ENCODE assay signal across 14 cellular contexts in genomic region chr20:37376324-37376723, GRCh38. TPM values are rescaled to one million over a fixed set of nuclear protein-coding genes. Genes with fewer than 3 reads are reported as not detected.
DNase-seq lines count a peak whose midpoint lies in the region; ATAC-seq and TF ChIP-seq lines count a peak whose summit lies in the region.
"Had no signal": no experiment of that assay in that cellular context is flagged by ENCODE, and none has a peak within 500 bp of the region (broad histone marks: within the 10 kb centered on the region; RNA-seq: fewer than 3 reads in every experiment).

No MANE protein-coding gene starts in this region.

- peaks cover 9% of the 10 kb centered on the region for H3K79me1 ChIP-seq in trophoblast cell (ENCODE audit: low read length)

- no peak overlapping the region for H3K14ac ChIP-seq in trophoblast cell (ENCODE audit: low read length)

- H3K4me1 ChIP-seq in RWPE2 (ENCODE audit: insufficient read depth, poor library complexity, severe bottlenecking) (peaks cover 25% of the 10 kb centered on the region), trophoblast cell (ENCODE audit: control insufficient read depth in 1 of 2, insufficient read depth in 2 of 2, low read length in 2 of 2) (peaks cover 10 to 19% of the 10 kb centered on the region in 2 experiments), upper lobe of right lung (no peaks in the 10 kb centered on the region), BE2C (no peaks in the 10 kb centered on the region)

- H3K27me3 Mint-ChIP-seq in CD14-positive monocyte (ENCODE audit: low read depth in 3 of 3) = peaks cover 0 to 2% (median 0%) of the 10 kb centered on the region in 3 donors
- H3K27me3 Mint-ChIP-seq: CD8-positive, alpha-beta memory T cell; IgD-negative memory B cell had no signal

- no peaks in the 10 kb centered on the region for H3K9me3 Mint-ChIP-seq in CD14-positive monocyte
- H3K9me3 Mint-ChIP-seq: CD8-positive, alpha-beta memory T cell; IgD-negative memory B cell had no signal

- intact Hi-C loops in CD14-positive monocyte (cut with micrococcal nuclease) (no loop called here), upper lobe of right lung (cut with DNase I) (no loop called here)

- no peak overlapping the region for H2AK5ac ChIP-seq in trophoblast cell (ENCODE audit: low read length)

- no peak overlapping the region for H3K27ac Mint-ChIP-seq in CD14-positive monocyte

- no peak overlapping the region for H3K4me2 ChIP-seq in trophoblast cell (ENCODE audit: low read length)

- H3K23ac ChIP-seq in trophoblast cell (ENCODE audit: low read length) = no peak overlapping the region

- no peak overlapping the region for H4K91ac ChIP-seq in trophoblast cell (ENCODE audit: low read depth, low read length)

- H3K27me3 ChIP-seq in RWPE2 (ENCODE audit: insufficient read depth, poor library complexity, severe bottlenecking) (no peaks in the 10 kb centered on the region), trophoblast cell (ENCODE audit: insufficient read depth, low read length) (no peaks in the 10 kb centered on the region), upper lobe of right lung (no peaks in the 10 kb centered on the region), BE2C (no peaks in the 10 kb centered on the region)

- H3K4me3 ChIP-seq in RWPE2 (ENCODE audit: severe bottlenecking) (no peak overlapping the region), trophoblast cell (ENCODE audit: low read depth, low read length) (no peak overlapping the region), upper lobe of right lung (no peak overlapping the region), BE2C (ENCODE audit: low read depth, low read length) (no peak overlapping the region)
- H3K4me3 ChIP-seq: GM23248 had no signal

- H2BK12ac ChIP-seq in trophoblast cell (ENCODE audit: low read length) = no peak overlapping the region

- H4K12ac ChIP-seq in trophoblast cell (ENCODE audit: low read depth, low read length) = no peak overlapping the region

- DNase-seq in CD14-positive monocyte (ENCODE audit: low spot score) (peak; percentile 21), RWPE2 (ENCODE audit: low spot score) (peak; percentile 57), trophoblast cell (no peak), upper lobe of right lung (peak; percentile 22), BE2C (no peak)
- DNase-seq: CD8-positive, alpha-beta memory T cell; DND-41; GDM1; GM23248 had no signal

- WGBS in trophoblast cell (ENCODE audit: extremely low coverage, insufficient coverage, insufficient read length) = no CpG with 5 or more reads among the region's 4 CpGs

- no peak overlapping the region for H4K8ac ChIP-seq in trophoblast cell (ENCODE audit: low read depth, low read length)

- no peak overlapping the region for H2BK120ac ChIP-seq in trophoblast cell (ENCODE audit: insufficient read depth, low read length, poor library complexity)

- no peaks in the 10 kb centered on the region for H3K9me3 ChIP-seq in RWPE2 (ENCODE audit: severe bottlenecking)
- H3K9me3 ChIP-seq in trophoblast cell (ENCODE audit: insufficient read depth, low read depth, low read length) = peaks cover 2% of the 10 kb centered on the region
- no peaks in the 10 kb centered on the region for H3K9me3 ChIP-seq in upper lobe of right lung
- no peaks in the 10 kb centered on the region for H3K9me3 ChIP-seq in BE2C
- H3K9me3 ChIP-seq: Caco-2 had no signal

- no peak overlapping the region for H2AFZ ChIP-seq in trophoblast cell (ENCODE audit: insufficient read depth, low read length, poor library complexity)
- H2AFZ ChIP-seq: GM23248 had no signal

- H3K27ac ChIP-seq in RWPE2 (ENCODE audit: poor library complexity, severe bottlenecking) = peak overlapping the region; percentile 73
- H3K27ac ChIP-seq in trophoblast cell (ENCODE audit: low read depth, low read length) = no peak overlapping the region
- H3K27ac ChIP-seq in upper lobe of right lung = no peak overlapping the region
- H3K27ac ChIP-seq: GM23248 had no signal

- no peak for ATAC-seq in RWPE2 (ENCODE audit: low read depth)
- no peak for ATAC-seq in upper lobe of right lung
- no peak for ATAC-seq in HG03135 (IDR thresholded peaks at IDR 0.05; ENCODE audit: unreplicated experiment)
- ATAC-seq in GM18520 (IDR thresholded peaks at IDR 0.05; ENCODE audit: unreplicated experiment) = no peak
- ATAC-seq: HCT116 had no signal

- H3K4me3 Mint-ChIP-seq in CD14-positive monocyte = no peak overlapping the region
- H3K4me3 Mint-ChIP-seq: CD8-positive, alpha-beta memory T cell; IgD-negative memory B cell had no signal

- H3K4ac ChIP-seq in trophoblast cell (ENCODE audit: low read depth, low read length) = peak overlapping the region; percentile 93

- peaks cover 36% of the 10 kb centered on the region for H3K4me1 Mint-ChIP-seq in CD14-positive monocyte

- H3K36me3 Mint-ChIP-seq in CD14-positive monocyte = peaks cover 22 to 42% of the 10 kb centered on the region in 2 donors

- H3K18ac ChIP-seq in trophoblast cell (ENCODE audit: low read length) = no peak overlapping the region

- H2BK5ac ChIP-seq in trophoblast cell (ENCODE audit: low read depth, low read length, poor library complexity) = no peak overlapping the region

- peaks cover 36% of the 10 kb centered on the region for H3K79me2 ChIP-seq in trophoblast cell (ENCODE audit: control insufficient read depth, insufficient read depth, low read length, poor library complexity)

- no peak overlapping the region for H3K9ac ChIP-seq in trophoblast cell (ENCODE audit: low read length)
- H3K9ac ChIP-seq: GM23248 had no signal

- TF ChIP-seq CTCF in CD14-positive monocyte (IDR thresholded peaks at IDR 0.05) (no peak), RWPE2 (IDR thresholded peaks at IDR 0.05; ENCODE audit: poor library complexity, severe bottlenecking) (no peak), upper lobe of right lung (IDR thresholded peaks at IDR 0.05) (no peak), BE2C (IDR thresholded peaks at IDR 0.05; ENCODE audit: low read depth, low read length) (no peak)

- H3K36me3 ChIP-seq in RWPE2 (ENCODE audit: low read depth) = peaks cover 80% of the 10 kb centered on the region
- peaks cover 48 to 54% of the 10 kb centered on the region in 2 experiments for H3K36me3 ChIP-seq in trophoblast cell (ENCODE audit: control insufficient read depth in 1 of 2, insufficient read depth in 2 of 2, low read length in 2 of 2)
- no peaks in the 10 kb centered on the region for H3K36me3 ChIP-seq in upper lobe of right lung
- no peaks in the 10 kb centered on the region for H3K36me3 ChIP-seq in BE2C

RNA-seq across cellular contexts. Expression of gene SRC, which starts 30.4 kb away (rescaled TPM):
- 1 to 10 TPM; 4.9 to 6.8 TPM for polyA plus RNA-seq in CD14-positive monocyte
- 188 and 198 TPM in 2 replicates for polyA plus RNA-seq in trophoblast cell (2013)
- 64.0 TPM for total RNA-seq in upper lobe of right lung
- 12.5 TPM for polyA plus RNA-seq in BE2C (2012; ENCODE audit: insufficient read depth, insufficient read length, low read depth)

Comparison
In these comparisons a context has a peak if more than half of its experiments do, and no peak if none do; other contexts are left out.
1. DNase-seq: peak in CD14-positive monocyte (single experiment), RWPE2 (single experiment) and upper lobe of right lung (single experiment); none in trophoblast cell (0 of 2) and BE2C (single experiment).